8 cellular contexts compared by ENCODE assay signal in genomic region chrX:136879001-136879667, GRCh38. TPM values are rescaled to one million over a fixed set of nuclear protein-coding genes. Genes with fewer than 3 reads are reported as not detected.
DNase-seq lines count a peak whose midpoint lies in the region; ATAC-seq and TF ChIP-seq lines count a peak whose summit lies in the region.

No MANE protein-coding gene starts in this region.

- H3K27ac ChIP-seq in thyroid gland: peak overlapping the region; percentile 94 to 97 (median 95)

- no peaks in the 10 kb centered on the region for H3K4me1 ChIP-seq in thyroid gland

- no peak for ATAC-seq in HG02759 (IDR thresholded peaks at IDR 0.05; ENCODE audit: unreplicated experiment)

- H3K9me3 Mint-ChIP-seq in activated naive CD4-positive, alpha-beta T cell treated with anti-CD3 and anti-CD28 coated beads, Interleukin-2, amount 10 ng/mL, durations not matched to agents 7 days and 5 days: no peaks in the 10 kb centered on the region

- peak overlapping the region; percentile 99 for H3K4me3 Mint-ChIP-seq in activated naive CD4-positive, alpha-beta T cell treated with anti-CD3 and anti-CD28 coated beads, Interleukin-2, amount 10 ng/mL, durations not matched to agents 7 days and 5 days

- no peaks in the 10 kb centered on the region for H3K9me3 ChIP-seq in thyroid gland

- TF ChIP-seq POLR2A in thyroid gland (IDR thresholded peaks at IDR 0.05): no peak

- intact Hi-C loops in thyroid gland (cut with DNase I): no loop called here

- in situ Hi-C loops in astrocyte of the cerebellum (cut with HindIII; ENCODE audit: low sequenced_read_pairs): no loop called here

- H3K4me1 Mint-ChIP-seq in activated naive CD4-positive, alpha-beta T cell treated with anti-CD3 and anti-CD28 coated beads, Interleukin-2, amount 10 ng/mL, durations not matched to agents 7 days and 5 days: peaks cover 27% of the 10 kb centered on the region

- DNase-seq in activated naive CD4-positive, alpha-beta T cell treated with anti-CD3 and anti-CD28 coated beads, Interleukin-2, amount 10 ng/mL, durations not matched to agents 7 days and 5 days: no peak
- no peak for DNase-seq in activated naive CD4-positive, alpha-beta T cell treated with Interleukin-2 at 50 U/mL for 16 hours
- DNase-seq in astrocyte of the cerebellum (ENCODE audit: low read depth): no peak
- peak; percentile 39 for DNase-seq in left kidney (ENCODE audit: low read depth, low spot score)
- no peak for DNase-seq in thyroid gland
- DNase-seq in NCI-H2171 treated with DMSO at 0.1 percent for 48 hours (lab: John Stamatoyannopoulos, UW): no peak
- DNase-seq in inferior parietal cortex (ENCODE audit: extremely low spot score): no peak

- H3K27ac Mint-ChIP-seq in activated naive CD4-positive, alpha-beta T cell treated with anti-CD3 and anti-CD28 coated beads, Interleukin-2, amount 10 ng/mL, durations not matched to agents 7 days and 5 days: peak overlapping the region; percentile 99

- H3K27me3 ChIP-seq in thyroid gland: no peaks in the 10 kb centered on the region

- H3K36me3 Mint-ChIP-seq in activated naive CD4-positive, alpha-beta T cell treated with anti-CD3 and anti-CD28 coated beads, Interleukin-2, amount 10 ng/mL, durations not matched to agents 7 days and 5 days: peaks cover 38% of the 10 kb centered on the region

- TF ChIP-seq CTCF in astrocyte of the cerebellum (IDR thresholded peaks at IDR 0.05; ENCODE audit: low read depth, low read length, missing control alignments) (no peak), thyroid gland (IDR thresholded peaks at IDR 0.05) (no peak)

- WGBS in thyroid gland, 2 donors: 1 to 2% methylated on average over 10 of the region's 10 CpGs

- CTCF ChIA-PET in activated naive CD4-positive, alpha-beta T cell treated with anti-CD3 and anti-CD28 coated beads, Interleukin-2, amount 10 ng/mL, durations not matched to agents 7 days and 5 days (lab: Charles Lee): interaction anchor here (1.0 to 1.2 kb wide), 2 partner anchors 12 to 129 kb away, joined by 4 to 5 read pairs; no protein-coding TSS in a partner anchor

- peak overlapping the region; percentile 80 for H3K4me3 ChIP-seq in astrocyte of the cerebellum (ENCODE audit: low read depth, low read length)
- H3K4me3 ChIP-seq in thyroid gland (replicated peaks in 1 of 3): peak overlapping the region in 2 of 3 donors; percentile 69 to 91

- H3K27me3 Mint-ChIP-seq in activated naive CD4-positive, alpha-beta T cell treated with anti-CD3 and anti-CD28 coated beads, Interleukin-2, amount 10 ng/mL, durations not matched to agents 7 days and 5 days: peaks cover 4% of the 10 kb centered on the region

- peaks cover 22 to 34% of the 10 kb centered on the region in 2 donors for H3K36me3 ChIP-seq in thyroid gland

RNA-seq across cellular contexts. Expression of gene RBMX, which starts 1.4 kb away (rescaled TPM):
- 100 to 1,000 TPM; 205 to 361 (median 236) TPM for total RNA-seq in thyroid gland
